In genomic region chr17:2399572-2400473, GRCh38 we compare ENCODE assay signal across 1 cellular context.
TF ChIP-seq lines count a peak whose summit lies in the region.

No MANE protein-coding gene starts in this region.

TF ChIP-seq in K562, 482 proteins besides CTCF, POLR2A, EP300 and RAD21 (continued from another document):
- TF ChIP-seq TSHZ1 (CRISPR knock-in tag; IDR thresholded peaks at IDR 0.05) (no peak), RBFOX2 (IDR thresholded peaks at IDR 0.05; ENCODE audit: low read depth, low read length) (peak; percentile 87), MAZ (CRISPR knock-in tag; conservative IDR thresholded peaks at IDR 0.05 in 1 of 2, IDR thresholded peaks at IDR 0.05 in 1 of 2) (peak; percentile 58 to 73; a peak in 3 of 4 replicates), KAT7 (CRISPR knock-in tag; IDR thresholded peaks at IDR 0.05; ENCODE audit: borderline replicate concordance) (0 out of 2 replicates have a peak, but pooled peaks have one; percentile 29)
